ENCODE assay signal across 8 cellular contexts in the genomic region with DNA sequence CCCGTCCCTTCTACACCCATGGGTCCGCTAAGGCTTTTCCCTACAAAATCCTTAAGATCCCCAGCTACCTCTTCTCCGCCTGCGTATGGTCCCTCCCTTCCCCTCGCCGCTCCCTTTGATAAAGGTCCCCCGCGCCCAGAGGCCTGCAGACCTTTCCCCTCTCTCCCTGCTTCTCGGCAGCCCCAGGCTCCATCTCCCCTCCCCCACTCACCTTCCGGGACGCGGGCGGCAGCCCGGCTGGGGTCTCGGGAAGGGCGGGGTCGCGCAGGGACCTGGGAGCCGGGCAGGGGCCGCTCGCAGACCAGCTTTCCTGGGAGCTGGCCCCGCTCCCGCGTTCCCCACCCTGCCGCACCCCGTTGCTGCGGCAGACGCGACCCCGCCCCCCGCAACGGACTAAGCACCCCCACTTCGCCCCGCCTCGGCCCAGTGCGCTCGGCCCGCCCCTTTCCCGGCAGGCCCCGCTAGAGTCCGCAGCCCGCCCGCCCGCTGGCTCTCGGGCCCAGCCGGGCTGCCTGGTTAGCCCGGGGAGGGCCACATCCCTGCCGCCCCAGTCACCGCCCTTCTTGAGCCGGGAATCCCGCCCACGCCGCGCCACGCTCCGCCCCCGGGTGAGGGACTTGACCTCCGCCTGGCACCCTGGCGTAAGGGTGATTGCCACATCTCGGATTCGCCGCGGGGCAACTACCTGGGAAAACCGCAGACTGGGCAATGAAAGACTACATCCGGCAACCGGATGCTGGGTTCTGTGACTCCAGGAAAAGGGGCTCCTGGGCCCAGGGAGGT. TPM values are rescaled to one million over a fixed set of nuclear protein-coding genes. Genes with fewer than 3 reads are reported as not detected.
DNase-seq lines count a peak whose midpoint lies in the region; ATAC-seq, FAIRE-seq and TF ChIP-seq lines count a peak whose summit lies in the region.

A gene with protein sequence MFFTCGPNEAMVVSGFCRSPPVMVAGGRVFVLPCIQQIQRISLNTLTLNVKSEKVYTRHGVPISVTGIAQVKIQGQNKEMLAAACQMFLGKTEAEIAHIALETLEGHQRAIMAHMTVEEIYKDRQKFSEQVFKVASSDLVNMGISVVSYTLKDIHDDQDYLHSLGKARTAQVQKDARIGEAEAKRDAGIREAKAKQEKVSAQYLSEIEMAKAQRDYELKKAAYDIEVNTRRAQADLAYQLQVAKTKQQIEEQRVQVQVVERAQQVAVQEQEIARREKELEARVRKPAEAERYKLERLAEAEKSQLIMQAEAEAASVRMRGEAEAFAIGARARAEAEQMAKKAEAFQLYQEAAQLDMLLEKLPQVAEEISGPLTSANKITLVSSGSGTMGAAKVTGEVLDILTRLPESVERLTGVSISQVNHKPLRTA (minus strand): TSS at position 372 of the 783 bp plus-strand sequence. CDS start 498 bp downstream, outside the sequence.

- DNase-seq in GM12865 (ENCODE audit: low read depth) (peak; percentile 98), NCI-H1694 treated with DMSO at 0.1 percent for 48 hours (lab: John Stamatoyannopoulos, UW) (peak; percentile 30), anterior cingulate cortex (lab: John Stamatoyannopoulos, UW) (peak; percentile 25 to 94 (median 85)), right atrium auricular region (ENCODE audit: low spot score) (peak; percentile 99), putamen (ENCODE audit: low spot score) (peak; percentile 92), urothelium cell line (ENCODE audit: low spot score) (peak; percentile 94)

- FAIRE-seq in urothelium cell line (lab: Jason Lieb, UNC), result peak; percentile 17

- H3K36me3 ChIP-seq in right atrium auricular region, result peaks cover 37% of the 10 kb centered on the region

- H3K4me1 ChIP-seq in right atrium auricular region, result peaks cover 0 to 51% of the 10 kb centered on the region in 2 donors

- peak within 1 kb of the TSS; percentile 75 for H3K4me3 ChIP-seq in GM12865 (ENCODE audit: low read depth, low read length)
- H3K4me3 ChIP-seq in right atrium auricular region, result peak within 1 kb of the TSS; percentile 79 to 90

- TF ChIP-seq CTCF in GM12865 (IDR thresholded peaks at IDR 0.05; ENCODE audit: insufficient read depth, low read depth, low read length, missing control alignments) (no peak), right atrium auricular region (IDR thresholded peaks at IDR 0.05) (no peak)

- H3K9me3 ChIP-seq in right atrium auricular region, result no peaks in the 10 kb centered on the region

- H3K27me3 ChIP-seq in right atrium auricular region, result no peaks in the 10 kb centered on the region

- peak within 1 kb of the TSS; percentile 94 to 95 for H3K27ac ChIP-seq in right atrium auricular region

- intact Hi-C loops in T-helper 2 cell treated with Interferon-gamma antibody and Interleukin-4, amounts not matched to agents 100 ng/mL and 5 ng/mL, for 36 hours (cut with micrococcal nuclease), result loop anchor here (5.0 kb wide), 3 partner anchors 70 to 530 kb away; a partner anchor contains a TSS

- ATAC-seq in HG02763 (IDR thresholded peaks at IDR 0.05; ENCODE audit: unreplicated experiment), result peak; percentile 69

RNA-seq across cellular contexts. Expression of the gene that starts here (rescaled TPM):
- total RNA-seq in T-helper 2 cell treated with Interferon-gamma antibody and Interleukin-4, amounts not matched to agents 100 ng/mL and 5 ng/mL, for 36 hours, result 126 and 132 TPM in 2 replicates
- 100 to 1,000 TPM; 157 to 167 TPM for total RNA-seq in right atrium auricular region

Comparison
In these comparisons a context has a peak if more than half of its experiments do, and no peak if none do; other contexts are left out.
1. Peak in every context shown above with its lines: DNase-seq, ATAC-seq, H3K4me3 ChIP-seq and H3K27ac ChIP-seq.
2. DNase-seq: peak in every context shown above with its lines; median percentile 99 in right atrium auricular region; 98 in GM12865; 94 in urothelium cell line; 92 in putamen; 85 in anterior cingulate cortex; 30 in NCI-H1694 treated with DMSO at 0.1 percent for 48 hours.